In genomic region chr6:21367649-21368154, GRCh38 we compare ENCODE assay signal across 1 cellular context.
TF ChIP-seq lines count a peak whose summit lies in the region.

No MANE protein-coding gene starts in this region.

TF ChIP-seq in WTC11, 78 proteins besides CTCF, POLR2A, EP300 and RAD21 (continued from another document):
- TF ChIP-seq MXD4 (CRISPR knock-in tag; IDR thresholded peaks at IDR 0.05; ENCODE audit: borderline replicate concordance): no peak
